11 cellular contexts compared by ENCODE assay signal in the genomic region with DNA sequence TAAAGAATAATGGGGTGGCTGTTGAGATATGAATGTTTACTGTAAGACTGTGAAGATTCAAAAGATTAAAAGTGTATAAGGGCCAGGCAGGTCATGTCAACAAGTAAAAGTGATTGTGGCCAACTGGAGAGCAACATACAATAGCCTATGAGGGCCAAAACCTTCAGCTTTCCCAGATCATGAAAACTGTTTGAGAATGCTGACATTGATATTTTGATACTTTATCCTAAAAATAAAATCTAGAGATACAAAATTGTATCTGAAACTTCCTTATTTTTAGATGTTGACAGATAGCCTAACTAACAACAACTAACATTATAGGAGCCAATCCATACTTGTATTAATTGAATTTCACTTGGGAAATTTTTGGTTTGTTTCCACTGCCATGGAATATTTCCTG.
"Had no signal": no experiment of that assay in that cellular context is flagged by ENCODE, and none has a peak within 500 bp of the region (broad histone marks: within the 10 kb centered on the region; RNA-seq: fewer than 3 reads in every experiment).

No MANE protein-coding gene starts in this region.

- H3K9me3 ChIP-seq: HAP-1 had no signal

- H3K4me3 ChIP-seq: GM23248, GM23338, HAP-1 had no signal

- H3K9ac ChIP-seq: GM23248 had no signal

- H3K4me2 ChIP-seq: GM23338 had no signal

- H3K9me3 Mint-ChIP-seq: GM23338, H9, HFFc6 had no signal

- ATAC-seq: GM23338, HCT116 had no signal

- DNase-seq: GM23248, GOT3, H7, H9, HCEC 1CT, HFFc6 had no signal

- H3K27ac ChIP-seq: GM23248 had no signal

- H3K27ac Mint-ChIP-seq: GM23338, H9, HFFc6 had no signal

- H2AFZ ChIP-seq: GM23248, GM23338 had no signal

- H3K4me3 Mint-ChIP-seq: GM23338, H9, HFFc6 had no signal

- FAIRE-seq: H1, H54 had no signal

- H3K4me1 Mint-ChIP-seq: GM23338 had no signal

- H3K36me3 ChIP-seq: HAP-1 had no signal

- H3K4me1 ChIP-seq: HAP-1 had no signal
